Comparison of ENCODE assay signal across 25 cellular contexts in the genomic region with DNA sequence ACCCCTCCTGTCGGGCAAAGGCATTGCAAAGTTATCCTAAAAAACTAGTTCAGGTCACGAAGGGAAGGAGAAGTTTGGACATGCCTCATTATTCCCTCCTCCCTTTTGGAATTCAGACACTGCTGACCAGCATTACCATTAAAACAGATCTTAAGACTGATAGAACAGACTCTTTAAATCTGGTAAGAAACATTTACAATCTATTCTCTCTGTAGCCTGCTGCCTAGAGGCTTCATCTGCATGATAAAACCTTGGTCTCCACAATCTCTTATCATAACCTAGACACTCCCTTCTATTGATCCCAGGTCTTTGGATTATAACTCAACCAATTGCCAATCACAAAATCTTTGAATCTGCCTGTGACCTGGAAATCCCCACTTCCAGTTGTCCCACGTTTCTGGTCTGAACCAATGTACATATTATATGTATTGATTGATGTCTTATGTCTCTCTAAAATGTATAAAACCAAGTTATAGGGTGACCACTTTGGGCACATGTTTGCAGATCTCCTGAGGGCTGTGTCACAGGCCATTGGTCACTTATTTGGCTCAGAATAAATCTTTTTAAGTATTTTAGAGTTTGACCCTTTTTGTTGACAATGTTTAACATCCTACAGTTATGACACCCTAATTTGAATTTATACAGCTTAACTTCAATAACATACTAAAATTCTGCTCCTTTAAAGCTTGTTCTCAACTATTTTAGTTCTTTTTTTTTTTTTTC. TPM values are rescaled to one million over a fixed set of nuclear protein-coding genes. Genes with fewer than 3 reads are reported as not detected.
"Had no signal": no experiment of that assay in that cellular context is flagged by ENCODE, and none has a peak within 500 bp of the region (broad histone marks: within the 10 kb centered on the region; RNA-seq: fewer than 3 reads in every experiment).

No MANE protein-coding gene starts in this region.

- H3K4me1 ChIP-seq: SJSA1 had no signal

- FAIRE-seq: K562, RCC 7860 had no signal

- H3K36me3 ChIP-seq: SJSA1 had no signal

- DNase-seq: Kasumi-1, MM.1S, NCI-H1092 treated with DMSO at 0.1 percent for 48 hours, NCI-H1436, NCI-H187, NCI-H2029, NCI-H2081 treated with DMSO at 0.1 percent for 48 hours, NCI-H2171, NCI-H226, NCI-H446, NCI-H510A, NCI-H524 treated with DMSO at 0.1 percent for 48 hours, NCI-H69, NCI-H774, Right ventricle myocardium superior, RPMI8226, SIG-M5 had no signal

- H3K9me3 ChIP-seq: SJSA1 had no signal

- H3K4me2 ChIP-seq: KMS-11 had no signal

- H3K4me3 ChIP-seq: K562, SJSA1, SK-N-MC had no signal

- H3K9ac ChIP-seq: KMS-11 had no signal

- ATAC-seq: K562 had no signal

- H3K27ac ChIP-seq: KMS-11, SJSA1, SK-N-MC had no signal

- H3K27me3 ChIP-seq: SJSA1 had no signal

RNA-seq across cellular contexts. Expression of a gene that starts 25.4 kb away (rescaled TPM):
- total RNA-seq: HT-29 had no signal
- polyA plus RNA-seq: IgD-negative memory B cell had no signal

RNA-seq across cellular contexts. Expression of a gene that starts 57.4 kb away (rescaled TPM):
- total RNA-seq: HT-29, M059J, Right ventricle myocardium superior, SJSA1 had no signal
- polyA plus RNA-seq: K562 had no signal
